ENCODE assay signal across 8 cellular contexts in genomic region chr16:22206847-22207714, GRCh38. TPM values are rescaled to one million over a fixed set of nuclear protein-coding genes. Genes with fewer than 3 reads are reported as not detected.
DNase-seq lines count a peak whose midpoint lies in the region; ATAC-seq and TF ChIP-seq lines count a peak whose summit lies in the region.

No MANE protein-coding gene starts in this region.

- peak overlapping the region; percentile 76 for H2AFZ ChIP-seq in osteoblast (ENCODE audit: low read length)

- H3K9me3 ChIP-seq in BE2C (peaks cover 10% of the 10 kb centered on the region), HUES48 (ENCODE audit: control insufficient read depth, insufficient read depth, low read length) (no peaks in the 10 kb centered on the region), osteoblast (ENCODE audit: low read depth, low read length) (no peaks in the 10 kb centered on the region)

- ATAC-seq in GM19397 (IDR thresholded peaks at IDR 0.05; ENCODE audit: unreplicated experiment), result peak; percentile 31
- ATAC-seq in activated naive CD4-positive, alpha-beta T cell treated with anti-CD3 and anti-CD28 coated beads, Interleukin-2, amount 50 U/mL, for 72 hours, result peak; percentile 55 to 67

- no peaks in the 10 kb centered on the region for H3K27me3 ChIP-seq in BE2C
- no peaks in the 10 kb centered on the region for H3K27me3 ChIP-seq in HUES48 (ENCODE audit: control insufficient read depth, insufficient read depth, low read length)
- H3K27me3 ChIP-seq in osteoblast (ENCODE audit: insufficient read depth, low read length), result no peaks in the 10 kb centered on the region

- peaks cover 49% of the 10 kb centered on the region for H3K79me2 ChIP-seq in osteoblast (ENCODE audit: insufficient read depth, low read length)

- H4K20me1 ChIP-seq in osteoblast (ENCODE audit: insufficient read depth, low read length), result peaks cover 36% of the 10 kb centered on the region

- H3K36me3 ChIP-seq in BE2C (peaks cover 17% of the 10 kb centered on the region), HUES48 (ENCODE audit: control insufficient read depth, insufficient read depth, low read length) (no peaks in the 10 kb centered on the region), osteoblast (ENCODE audit: insufficient read depth, low read length) (no peaks in the 10 kb centered on the region)

- H3K4me3 ChIP-seq in BE2C (ENCODE audit: low read depth, low read length), result peak overlapping the region; percentile 96
- peak overlapping the region; percentile 93 for H3K4me3 ChIP-seq in HUES48 (ENCODE audit: low read depth, low read length)
- H3K4me3 ChIP-seq in osteoblast (ENCODE audit: insufficient read depth, low read length), result peak overlapping the region; percentile 85

- H3K27ac ChIP-seq in HUES48 (ENCODE audit: low read depth, low read length) (no peak overlapping the region), osteoblast (ENCODE audit: low read depth, low read length) (peak overlapping the region; percentile 71)

- DNase-seq in BE2C, result peak; percentile 61
- DNase-seq in SIG-M5 treated with dmso at 0.1 percent for 504 hours (lab: John Stamatoyannopoulos, UW; ENCODE audit: unreplicated experiment), result peak; percentile 70
- DNase-seq in activated naive CD4-positive, alpha-beta T cell treated with anti-CD3 and anti-CD28 coated beads, Interleukin-2, amount 50 U/mL, for 72 hours (ENCODE audit: low spot score in 2 of 2), result peak; percentile 54 to 87
- DNase-seq in glomerular visceral epithelial cell (ENCODE audit: extremely low spot score), result peak; percentile 39
- peak; percentile 94 for DNase-seq in osteoblast (ENCODE audit: insufficient read length, low spot score, missing footprints)
- DNase-seq in type B pancreatic cell (ENCODE audit: extremely low spot score, unreplicated experiment), result no peak

- H3K4me1 Mint-ChIP-seq in type B pancreatic cell (ENCODE audit: unreplicated experiment), result peaks cover 15% of the 10 kb centered on the region

- H3K4me2 ChIP-seq in osteoblast (ENCODE audit: insufficient read depth, low read length), result peak overlapping the region; percentile 85

- peaks cover 5 to 29% of the 10 kb centered on the region in 2 donors for H3K36me3 Mint-ChIP-seq in activated naive CD4-positive, alpha-beta T cell treated with anti-CD3 and anti-CD28 coated beads, Interleukin-2, amount 50 U/mL, for 72 hours
- peaks cover 4% of the 10 kb centered on the region for H3K36me3 Mint-ChIP-seq in type B pancreatic cell

- H3K4me1 ChIP-seq in BE2C (no peaks in the 10 kb centered on the region; the same call in 1 of the 2 replicates), HUES48 (ENCODE audit: control insufficient read depth, insufficient read depth, low read length) (peaks cover 8% of the 10 kb centered on the region), osteoblast (ENCODE audit: insufficient read depth, low read length) (peaks cover 11% of the 10 kb centered on the region)

- no peak for TF ChIP-seq CTCF in BE2C (IDR thresholded peaks at IDR 0.05; ENCODE audit: low read depth, low read length)
- TF ChIP-seq CTCF in osteoblast (IDR thresholded peaks at IDR 0.05; ENCODE audit: extremely low read depth, low read depth, low read length), result no peak
- TF ChIP-seq CTCF in type B pancreatic cell (conservative IDR thresholded peaks at IDR 0.05), result no peak

- H3K9me3 Mint-ChIP-seq in activated naive CD4-positive, alpha-beta T cell treated with anti-CD3 and anti-CD28 coated beads, Interleukin-2, amount 50 U/mL, for 72 hours, result no peaks in the 10 kb centered on the region
- H3K9me3 Mint-ChIP-seq in type B pancreatic cell, result peaks cover 5% of the 10 kb centered on the region

- H3K9ac ChIP-seq in HUES48 (ENCODE audit: low read depth, low read length), result peak overlapping the region; percentile 43

- H3K27me3 Mint-ChIP-seq in type B pancreatic cell, result no peaks in the 10 kb centered on the region

- H3K27ac Mint-ChIP-seq in activated naive CD4-positive, alpha-beta T cell treated with anti-CD3 and anti-CD28 coated beads, Interleukin-2, amount 50 U/mL, for 72 hours, result peak overlapping the region; percentile 86
- peak overlapping the region; percentile 55 for H3K27ac Mint-ChIP-seq in type B pancreatic cell

- H3K4me3 Mint-ChIP-seq in type B pancreatic cell, result peak overlapping the region; percentile 98

RNA-seq across cellular contexts. Expression of gene EEF2K, which starts 1.0 kb away (rescaled TPM):
- 8.8 TPM for polyA plus RNA-seq in BE2C (2012; ENCODE audit: insufficient read depth, insufficient read length, low read depth)
- 10 to 100 TPM in 1 of 2 donors, 1 to 10 TPM in 1; 7.8 to 28.1 TPM for total RNA-seq in activated naive CD4-positive, alpha-beta T cell treated with anti-CD3 and anti-CD28 coated beads, Interleukin-2, amount 50 U/mL, for 72 hours
- 34.2 and 41.6 TPM in 2 replicates for total RNA-seq in osteoblast
- total RNA-seq in type B pancreatic cell (ENCODE audit: low replicate concordance), result 16.2 and 22.5 TPM in 2 replicates

RNA-seq across cellular contexts. Expression of gene SDR42E2, which starts 44.8 kb away (rescaled TPM):
- not detected for polyA plus RNA-seq in BE2C (2012; ENCODE audit: insufficient read depth, insufficient read length, low read depth)
- under 1 TPM in 1 of 2 donors, not detected in 1; 0.11 TPM for total RNA-seq in activated naive CD4-positive, alpha-beta T cell treated with anti-CD3 and anti-CD28 coated beads, Interleukin-2, amount 50 U/mL, for 72 hours
- total RNA-seq in osteoblast (not detected in 2 replicates), type B pancreatic cell (ENCODE audit: low replicate concordance) (0.19 TPM in 1 of 2 replicates, not detected in the other)
